In the genomic region with DNA sequence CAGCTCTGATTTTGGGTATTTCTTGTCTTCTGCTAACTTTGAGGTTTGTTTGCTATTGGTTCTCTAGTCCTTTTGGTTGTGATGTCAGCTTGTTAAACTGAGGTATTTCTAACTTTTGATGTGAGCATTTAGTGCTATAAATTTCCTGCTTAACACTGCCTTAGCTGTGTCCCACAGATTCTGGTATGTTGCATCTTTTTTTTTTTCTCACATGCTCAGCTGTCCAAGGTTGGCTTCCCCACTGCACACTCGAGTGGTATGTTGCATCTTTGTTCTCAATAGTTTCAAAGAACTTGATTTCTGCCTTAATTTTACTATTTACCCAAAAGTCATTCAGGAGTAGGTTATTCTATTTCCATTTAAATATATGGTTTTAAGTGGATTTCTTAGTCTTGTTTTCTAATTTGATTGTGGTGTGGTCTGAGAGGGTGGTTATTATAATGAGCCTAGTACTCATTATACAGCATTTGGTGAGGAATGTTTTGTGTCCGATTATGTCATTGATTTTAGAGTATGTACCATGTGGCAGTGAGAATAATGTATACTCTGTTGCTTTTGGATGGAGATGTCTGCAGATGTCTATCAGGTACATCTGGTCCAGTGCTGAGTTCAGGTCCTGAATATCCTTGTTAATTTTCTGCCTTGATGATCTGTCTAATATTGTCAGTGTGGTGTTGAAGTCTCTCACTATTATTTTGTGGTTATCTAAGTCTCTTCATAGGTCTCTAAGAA, we compare ENCODE assay signal across 27 cellular contexts. TPM values are rescaled to one million over a fixed set of nuclear protein-coding genes. Genes with fewer than 3 reads are reported as not detected.
"Had no signal": no experiment of that assay in that cellular context is flagged by ENCODE, and none has a peak within 500 bp of the region (broad histone marks: within the 10 kb centered on the region; RNA-seq: fewer than 3 reads in every experiment).

No MANE protein-coding gene starts in this region.

- H3K4me1 ChIP-seq: left ventricle myocardium inferior, right atrium auricular region, right lobe of liver, stomach, testis, thyroid gland, upper lobe of right lung had no signal

- H3K9me3 ChIP-seq: mucosa of descending colon, ovary, right lobe of liver, testis, thyroid gland, upper lobe of right lung had no signal

- ATAC-seq: mucosa of descending colon; naive thymus-derived CD4-positive, alpha-beta T cell; natural killer cell treated with Interleukin-12 subunit alpha and Interleukin-12 subunit beta and Interleukin-15 and Interleukin-18, amount 100 ng/mL, for 72 hours; right lobe of liver; stimulated activated naive B cell treated with anti-CD40 and anti-IgM and Interleukin-4, amounts not matched to agents 10 μg/mL and 1 μg/mL and 100 μg/mL, for 72 hours; stimulated activated naive CD8-positive, alpha-beta T cell treated with anti-CD3 and anti-CD28 coated beads, Interleukin-15, Interleukin-2, amounts not matched to agents 100 U/mL and 50 U/mL, for 24 hours; upper lobe of right lung had no signal

- FAIRE-seq: urothelium cell line had no signal

- DNase-seq: islet precursor cell; left ventricle myocardium inferior; mesendoderm; mucosa of descending colon; naive thymus-derived CD4-positive, alpha-beta T cell; ovary; right lobe of liver; stimulated activated CD4-positive, alpha-beta T cell treated with anti-CD3 and anti-CD28 coated beads, Interleukin-1b, Interleukin-23, amount 100 ng/mL, for 48 hours; stimulated activated CD4-positive, alpha-beta T cell treated with anti-CD3 and anti-CD28 coated beads, Interleukin-2, amount 100 ng/mL, for 48 hours; stimulated activated CD4-positive, alpha-beta T cell treated with anti-CD3 and anti-CD28 coated beads, Interleukin-4, amount 100 ng/mL, for 4 hours; stimulated activated naive B cell treated with anti-CD40 and anti-IgM and Interleukin-4, amounts not matched to agents 10 μg/mL and 1 μg/mL and 100 μg/mL, for 72 hours; stimulated activated naive CD8-positive, alpha-beta T cell treated with anti-CD3 and anti-CD28 coated beads, Interleukin-15, Interleukin-2, amounts not matched to agents 100 U/mL and 50 U/mL, for 24 hours; stomach; testis; thyroid gland; trophoblast cell; upper lobe of right lung had no signal

- H3K36me3 ChIP-seq: left ventricle myocardium inferior, ovary, right atrium auricular region, right lobe of liver, thyroid gland, upper lobe of right lung had no signal

- H2AFZ ChIP-seq: hepatocyte had no signal

- H3K27me3 ChIP-seq: hepatocyte, ovary, right atrium auricular region, right lobe of liver, testis, thyroid gland, upper lobe of right lung had no signal

- H3K4me2 ChIP-seq: hepatocyte, smooth muscle cell had no signal

- H3K4me3 ChIP-seq: hepatocyte, left ventricle myocardium inferior, lung, mucosa of descending colon, ovary, right atrium auricular region, right lobe of liver, smooth muscle cell, stomach, testis, thyroid gland, upper lobe of right lung had no signal

- H3K27ac ChIP-seq: hepatocyte, left ventricle myocardium inferior, ovary, right atrium auricular region, right lobe of liver, stomach, testis, thyroid gland, upper lobe of right lung had no signal

- H3K79me2 ChIP-seq: hepatocyte had no signal

RNA-seq across cellular contexts. Expression of a gene that starts 42.2 kb away (rescaled TPM):
- total RNA-seq: left ventricle myocardium inferior; lower leg skin; lung; mucosa of descending colon; myocyte; natural killer cell treated with Interleukin-12 subunit alpha and Interleukin-12 subunit beta and Interleukin-15 and Interleukin-18, amount 100 ng/mL, for 72 hours; right atrium auricular region; right lobe of liver; skeletal muscle tissue; upper lobe of right lung had no signal
- polyA plus RNA-seq: hepatocyte; naive thymus-derived CD4-positive, alpha-beta T cell; neural cell; ovary; smooth muscle cell had no signal
